Comparison of ENCODE assay signal across 10 cellular contexts in genomic region chr4:1777822-1778641, GRCh38.
DNase-seq lines count a peak whose midpoint lies in the region; ATAC-seq and TF ChIP-seq lines count a peak whose summit lies in the region.
"Had no signal": no experiment of that assay in that cellular context is flagged by ENCODE, and none has a peak within 500 bp of the region (broad histone marks: within the 10 kb centered on the region; RNA-seq: fewer than 3 reads in every experiment).

No MANE protein-coding gene starts in this region.

- H3K27me3 ChIP-seq in HAP-1 (ENCODE audit: low read depth): no peaks in the 10 kb centered on the region
- H3K27me3 ChIP-seq in adipocyte (replicated peaks; ENCODE audit: control insufficient read depth, insufficient read depth, low read length): peaks cover 3% of the 10 kb centered on the region

- no peaks in the 10 kb centered on the region for H3K36me3 Mint-ChIP-seq in T-helper 2 cell treated with Interferon-gamma antibody and Interleukin-4, amounts not matched to agents 5 μg/mL and 100 μg/mL, for 36 hours (ENCODE audit: low read depth)
- H3K36me3 Mint-ChIP-seq: natural killer cell had no signal

- peak; percentile 67 to 90 for DNase-seq in HAP-1 (ENCODE audit: low spot score in 2 of 2)
- DNase-seq in adipocyte (ENCODE audit: low read depth): peak; percentile 60
- DNase-seq in hypothalamus (lab: John Stamatoyannopoulos, UW): peak in 36 of 51 donors; percentile 21 to 84 (median 63)
- DNase-seq in retinal pigment epithelial cell (ENCODE audit: low read depth): no peak
- DNase-seq in UCSD-AML1 (lab: John Stamatoyannopoulos, UW; ENCODE audit: unreplicated experiment): no peak
- DNase-seq in T-helper 2 cell treated with Interferon-gamma antibody and Interleukin-4, amounts not matched to agents 5 μg/mL and 100 μg/mL, for 36 hours (ENCODE audit: low spot score): no peak
- DNase-seq in stimulated activated CD4-positive, alpha-beta T cell treated with anti-CD3 and anti-CD28 coated beads, Interleukin-4, amount 100 ng/mL, for 1 hour: no peak
- DNase-seq: natural killer cell had no signal

- H3K4me3 Mint-ChIP-seq in T-helper 2 cell treated with Interferon-gamma antibody and Interleukin-4, amounts not matched to agents 5 μg/mL and 100 μg/mL, for 36 hours: no peak overlapping the region
- H3K4me3 Mint-ChIP-seq: activated T-helper 17 cell treated with anti-CD3 and anti-CD28 coated beads, Interleukin-2, amount 50 U/mL, for 72 hours; natural killer cell had no signal

- peaks cover 20% of the 10 kb centered on the region for H3K4me1 ChIP-seq in HAP-1
- H3K4me1 ChIP-seq in adipocyte (ENCODE audit: control insufficient read depth, insufficient read depth, low read length): no peaks in the 10 kb centered on the region

- H3K36me3 ChIP-seq in HAP-1 (replicated peaks) (no peaks in the 10 kb centered on the region), adipocyte (ENCODE audit: control insufficient read depth, insufficient read depth, low read length, severe bottlenecking) (no peaks in the 10 kb centered on the region)

- ATAC-seq in HG02973 (IDR thresholded peaks at IDR 0.05; ENCODE audit: unreplicated experiment): no peak
- ATAC-seq: activated T-helper 17 cell treated with anti-CD3 and anti-CD28 coated beads, Interleukin-2, amount 50 U/mL, for 72 hours; natural killer cell had no signal

- no peaks in the 10 kb centered on the region for H3K9me3 Mint-ChIP-seq in T-helper 2 cell treated with Interferon-gamma antibody and Interleukin-4, amounts not matched to agents 5 μg/mL and 100 μg/mL, for 36 hours
- H3K9me3 Mint-ChIP-seq: activated T-helper 17 cell treated with anti-CD3 and anti-CD28 coated beads, Interleukin-2, amount 50 U/mL, for 72 hours; natural killer cell had no signal

- H3K9ac ChIP-seq in adipocyte (ENCODE audit: low read length): no peak overlapping the region

- no peaks in the 10 kb centered on the region for H3K9me3 ChIP-seq in HAP-1
- no peaks in the 10 kb centered on the region for H3K9me3 ChIP-seq in adipocyte (ENCODE audit: control insufficient read depth, low read length)

- H3K4me3 ChIP-seq in HAP-1 (no peak overlapping the region), adipocyte (ENCODE audit: low read length) (no peak overlapping the region), retinal pigment epithelial cell (ENCODE audit: low read length) (no peak overlapping the region)

- no peaks in the 10 kb centered on the region for H3K27me3 Mint-ChIP-seq in T-helper 2 cell treated with Interferon-gamma antibody and Interleukin-4, amounts not matched to agents 5 μg/mL and 100 μg/mL, for 36 hours (ENCODE audit: low read depth)
- H3K27me3 Mint-ChIP-seq: activated T-helper 17 cell treated with anti-CD3 and anti-CD28 coated beads, Interleukin-2, amount 50 U/mL, for 72 hours had no signal

- no peaks in the 10 kb centered on the region for H3K4me1 Mint-ChIP-seq in T-helper 2 cell treated with Interferon-gamma antibody and Interleukin-4, amounts not matched to agents 5 μg/mL and 100 μg/mL, for 36 hours (ENCODE audit: low read depth)
- H3K4me1 Mint-ChIP-seq: activated T-helper 17 cell treated with anti-CD3 and anti-CD28 coated beads, Interleukin-2, amount 50 U/mL, for 72 hours; natural killer cell had no signal

- TF ChIP-seq CTCF in retinal pigment epithelial cell (conservative IDR thresholded peaks at IDR 0.05; ENCODE audit: low read depth, low read length): peak; percentile 37

- no peak overlapping the region for H3K27ac Mint-ChIP-seq in T-helper 2 cell treated with Interferon-gamma antibody and Interleukin-4, amounts not matched to agents 5 μg/mL and 100 μg/mL, for 36 hours
- H3K27ac Mint-ChIP-seq: activated T-helper 17 cell treated with anti-CD3 and anti-CD28 coated beads, Interleukin-2, amount 50 U/mL, for 72 hours; natural killer cell had no signal

- in situ Hi-C loops in HAP-1 (cut with MboI; ENCODE audit: low sequenced_read_pairs): no loop called here

Comparison
In these comparisons a context has a peak if more than half of its experiments do, and no peak if none do; other contexts are left out.
1. DNase-seq: peak in HAP-1 (2 of 2), adipocyte (single experiment) and hypothalamus (36 of 51); none in retinal pigment epithelial cell (single experiment), UCSD-AML1 (single experiment), T-helper 2 cell treated with Interferon-gamma antibody and Interleukin-4, amounts not matched to agents 5 μg/mL and 100 μg/mL, for 36 hours (single experiment) and stimulated activated CD4-positive, alpha-beta T cell treated with anti-CD3 and anti-CD28 coated beads, Interleukin-4, amount 100 ng/mL, for 1 hour (single experiment).